In genomic region chr7:93945756-93946540, GRCh38 we compare ENCODE assay signal across 1 cellular context.
TF ChIP-seq lines count a peak whose summit lies in the region.

No MANE protein-coding gene starts in this region.

TF ChIP-seq in K562, 482 proteins besides CTCF, POLR2A, EP300 and RAD21 (continues in another document):
- TF ChIP-seq ZNF217 (CRISPR knock-in tag; IDR thresholded peaks at IDR 0.05) (no peak), DNMT1 (IDR thresholded peaks at IDR 0.05) (no peak), NRF1 (conservative IDR thresholded peaks at IDR 0.05 in 1 of 2, IDR thresholded peaks at IDR 0.05 in 1 of 2) (no peak), TCF7L2 (IDR thresholded peaks at IDR 0.05; ENCODE audit: low read depth, low read length) (no peak), GTF2A2 (tag; IDR thresholded peaks at IDR 0.05) (no peak), SMARCA4 (IDR thresholded peaks at IDR 0.05) (peak; percentile 45; the same call in 1 of the 2 replicates), ADNP (tag; IDR thresholded peaks at IDR 0.05) (no peak), E2F3 (CRISPR knock-in tag; IDR thresholded peaks at IDR 0.05) (no peak), NFE2 (IDR thresholded peaks at IDR 0.05; ENCODE audit: low read depth) (no peak), TOE1 (IDR thresholded peaks at IDR 0.05; ENCODE audit: borderline replicate concordance) (no peak), TOE1 (CRISPR knock-in tag; IDR thresholded peaks at IDR 0.05; ENCODE audit: borderline replicate concordance, low read depth) (no peak), PTRF (tag; IDR thresholded peaks at IDR 0.05) (no peak), ZBTB49 (CRISPR knock-in tag; IDR thresholded peaks at IDR 0.05; ENCODE audit: borderline replicate concordance) (no peak), TCFL5 (CRISPR knock-in tag; conservative IDR thresholded peaks at IDR 0.05) (no peak), SRF (CRISPR knock-in tag; IDR thresholded peaks at IDR 0.05) (peak in 1 of 2 experiments; percentile 52; a peak in 1 of 4 replicates), HDGF (IDR thresholded peaks at IDR 0.05) (no peak), FOXK1 (CRISPR knock-in tag; IDR thresholded peaks at IDR 0.05; ENCODE audit: borderline replicate concordance) (no peak), FOXA3 (CRISPR knock-in tag; conservative IDR thresholded peaks at IDR 0.05 in 1 of 2, IDR thresholded peaks at IDR 0.05 in 1 of 2) (no peak), EZH2 (IDR thresholded peaks at IDR 0.05; ENCODE audit: borderline replicate concordance, low read depth, low read length) (no peak), JUND (IDR thresholded peaks at IDR 0.05; ENCODE audit: borderline replicate concordance, low read depth, low read length) (no peak), JUND (tag; IDR thresholded peaks at IDR 0.05; ENCODE audit: borderline replicate concordance, low read depth, low read length) (no peak), SNIP1 (IDR thresholded peaks at IDR 0.05; ENCODE audit: low read depth) (no peak), KDM5B (IDR thresholded peaks at IDR 0.05; ENCODE audit: insufficient replicate concordance, low read depth, low read length) (no peak), POU5F1 (IDR thresholded peaks at IDR 0.05; ENCODE audit: borderline replicate concordance, low read depth, low read length, partially characterized antibody) (no peak), ZNF551 (CRISPR knock-in tag; IDR thresholded peaks at IDR 0.05) (no peak), IRF1 (CRISPR knock-in tag; IDR thresholded peaks at IDR 0.05; ENCODE audit: borderline replicate concordance) (no peak), SUPT5H (IDR thresholded peaks at IDR 0.05) (no peak), ZNF280A (IDR thresholded peaks at IDR 0.05; ENCODE audit: low read depth, partially characterized antibody) (no peak), SMAD4 (CRISPR knock-in tag; conservative IDR thresholded peaks at IDR 0.05) (peak; percentile 81), ELF4 (CRISPR knock-in tag; IDR thresholded peaks at IDR 0.05) (0 out of 2 replicates have a peak, but pooled peaks have one; percentile 18), ARID2 (IDR thresholded peaks at IDR 0.05) (no peak), RFX5 (IDR thresholded peaks at IDR 0.05; ENCODE audit: low read depth, low read length) (no peak), ZNF512 (tag; IDR thresholded peaks at IDR 0.05) (peak; percentile 70), CREM (IDR thresholded peaks at IDR 0.05; ENCODE audit: low read depth) (no peak), ZNF165 (CRISPR knock-in tag; IDR thresholded peaks at IDR 0.05; ENCODE audit: borderline replicate concordance) (no peak), HNRNPK (IDR thresholded peaks at IDR 0.05; ENCODE audit: low read depth, low read length, poor library complexity, severe bottlenecking) (no peak)
- TF ChIP-seq, protein P1, sequence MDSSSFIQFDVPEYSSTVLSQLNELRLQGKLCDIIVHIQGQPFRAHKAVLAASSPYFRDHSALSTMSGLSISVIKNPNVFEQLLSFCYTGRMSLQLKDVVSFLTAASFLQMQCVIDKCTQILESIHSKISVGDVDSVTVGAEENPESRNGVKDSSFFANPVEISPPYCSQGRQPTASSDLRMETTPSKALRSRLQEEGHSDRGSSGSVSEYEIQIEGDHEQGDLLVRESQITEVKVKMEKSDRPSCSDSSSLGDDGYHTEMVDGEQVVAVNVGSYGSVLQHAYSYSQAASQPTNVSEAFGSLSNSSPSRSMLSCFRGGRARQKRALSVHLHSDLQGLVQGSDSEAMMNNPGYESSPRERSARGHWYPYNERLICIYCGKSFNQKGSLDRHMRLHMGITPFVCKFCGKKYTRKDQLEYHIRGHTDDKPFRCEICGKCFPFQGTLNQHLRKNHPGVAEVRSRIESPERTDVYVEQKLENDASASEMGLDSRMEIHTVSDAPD (CRISPR knock-in tag; IDR thresholded peaks at IDR 0.05): no peak
- TF ChIP-seq, protein P2, sequence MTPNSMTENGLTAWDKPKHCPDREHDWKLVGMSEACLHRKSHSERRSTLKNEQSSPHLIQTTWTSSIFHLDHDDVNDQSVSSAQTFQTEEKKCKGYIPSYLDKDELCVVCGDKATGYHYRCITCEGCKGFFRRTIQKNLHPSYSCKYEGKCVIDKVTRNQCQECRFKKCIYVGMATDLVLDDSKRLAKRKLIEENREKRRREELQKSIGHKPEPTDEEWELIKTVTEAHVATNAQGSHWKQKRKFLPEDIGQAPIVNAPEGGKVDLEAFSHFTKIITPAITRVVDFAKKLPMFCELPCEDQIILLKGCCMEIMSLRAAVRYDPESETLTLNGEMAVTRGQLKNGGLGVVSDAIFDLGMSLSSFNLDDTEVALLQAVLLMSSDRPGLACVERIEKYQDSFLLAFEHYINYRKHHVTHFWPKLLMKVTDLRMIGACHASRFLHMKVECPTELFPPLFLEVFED (CRISPR knock-in tag; conservative IDR thresholded peaks at IDR 0.05): no peak
- TF ChIP-seq, protein P3, sequence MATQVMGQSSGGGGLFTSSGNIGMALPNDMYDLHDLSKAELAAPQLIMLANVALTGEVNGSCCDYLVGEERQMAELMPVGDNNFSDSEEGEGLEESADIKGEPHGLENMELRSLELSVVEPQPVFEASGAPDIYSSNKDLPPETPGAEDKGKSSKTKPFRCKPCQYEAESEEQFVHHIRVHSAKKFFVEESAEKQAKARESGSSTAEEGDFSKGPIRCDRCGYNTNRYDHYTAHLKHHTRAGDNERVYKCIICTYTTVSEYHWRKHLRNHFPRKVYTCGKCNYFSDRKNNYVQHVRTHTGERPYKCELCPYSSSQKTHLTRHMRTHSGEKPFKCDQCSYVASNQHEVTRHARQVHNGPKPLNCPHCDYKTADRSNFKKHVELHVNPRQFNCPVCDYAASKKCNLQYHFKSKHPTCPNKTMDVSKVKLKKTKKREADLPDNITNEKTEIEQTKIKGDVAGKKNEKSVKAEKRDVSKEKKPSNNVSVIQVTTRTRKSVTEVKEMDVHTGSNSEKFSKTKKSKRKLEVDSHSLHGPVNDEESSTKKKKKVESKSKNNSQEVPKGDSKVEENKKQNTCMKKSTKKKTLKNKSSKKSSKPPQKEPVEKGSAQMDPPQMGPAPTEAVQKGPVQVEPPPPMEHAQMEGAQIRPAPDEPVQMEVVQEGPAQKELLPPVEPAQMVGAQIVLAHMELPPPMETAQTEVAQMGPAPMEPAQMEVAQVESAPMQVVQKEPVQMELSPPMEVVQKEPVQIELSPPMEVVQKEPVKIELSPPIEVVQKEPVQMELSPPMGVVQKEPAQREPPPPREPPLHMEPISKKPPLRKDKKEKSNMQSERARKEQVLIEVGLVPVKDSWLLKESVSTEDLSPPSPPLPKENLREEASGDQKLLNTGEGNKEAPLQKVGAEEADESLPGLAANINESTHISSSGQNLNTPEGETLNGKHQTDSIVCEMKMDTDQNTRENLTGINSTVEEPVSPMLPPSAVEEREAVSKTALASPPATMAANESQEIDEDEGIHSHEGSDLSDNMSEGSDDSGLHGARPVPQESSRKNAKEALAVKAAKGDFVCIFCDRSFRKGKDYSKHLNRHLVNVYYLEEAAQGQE (CRISPR knock-in tag; IDR thresholded peaks at IDR 0.05; ENCODE audit: low read depth): no peak
- TF ChIP-seq, protein P4, sequence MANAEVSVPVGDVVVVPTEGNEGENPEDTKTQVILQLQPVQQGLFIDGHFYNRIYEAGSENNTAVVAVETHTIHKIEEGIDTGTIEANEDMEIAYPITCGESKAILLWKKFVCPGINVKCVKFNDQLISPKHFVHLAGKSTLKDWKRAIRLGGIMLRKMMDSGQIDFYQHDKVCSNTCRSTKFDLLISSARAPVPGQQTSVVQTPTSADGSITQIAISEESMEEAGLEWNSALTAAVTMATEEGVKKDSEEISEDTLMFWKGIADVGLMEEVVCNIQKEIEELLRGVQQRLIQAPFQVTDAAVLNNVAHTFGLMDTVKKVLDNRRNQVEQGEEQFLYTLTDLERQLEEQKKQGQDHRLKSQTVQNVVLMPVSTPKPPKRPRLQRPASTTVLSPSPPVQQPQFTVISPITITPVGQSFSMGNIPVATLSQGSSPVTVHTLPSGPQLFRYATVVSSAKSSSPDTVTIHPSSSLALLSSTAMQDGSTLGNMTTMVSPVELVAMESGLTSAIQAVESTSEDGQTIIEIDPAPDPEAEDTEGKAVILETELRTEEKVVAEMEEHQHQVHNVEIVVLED (CRISPR knock-in tag; IDR thresholded peaks at IDR 0.05): no peak
- TF ChIP-seq, protein P5, sequence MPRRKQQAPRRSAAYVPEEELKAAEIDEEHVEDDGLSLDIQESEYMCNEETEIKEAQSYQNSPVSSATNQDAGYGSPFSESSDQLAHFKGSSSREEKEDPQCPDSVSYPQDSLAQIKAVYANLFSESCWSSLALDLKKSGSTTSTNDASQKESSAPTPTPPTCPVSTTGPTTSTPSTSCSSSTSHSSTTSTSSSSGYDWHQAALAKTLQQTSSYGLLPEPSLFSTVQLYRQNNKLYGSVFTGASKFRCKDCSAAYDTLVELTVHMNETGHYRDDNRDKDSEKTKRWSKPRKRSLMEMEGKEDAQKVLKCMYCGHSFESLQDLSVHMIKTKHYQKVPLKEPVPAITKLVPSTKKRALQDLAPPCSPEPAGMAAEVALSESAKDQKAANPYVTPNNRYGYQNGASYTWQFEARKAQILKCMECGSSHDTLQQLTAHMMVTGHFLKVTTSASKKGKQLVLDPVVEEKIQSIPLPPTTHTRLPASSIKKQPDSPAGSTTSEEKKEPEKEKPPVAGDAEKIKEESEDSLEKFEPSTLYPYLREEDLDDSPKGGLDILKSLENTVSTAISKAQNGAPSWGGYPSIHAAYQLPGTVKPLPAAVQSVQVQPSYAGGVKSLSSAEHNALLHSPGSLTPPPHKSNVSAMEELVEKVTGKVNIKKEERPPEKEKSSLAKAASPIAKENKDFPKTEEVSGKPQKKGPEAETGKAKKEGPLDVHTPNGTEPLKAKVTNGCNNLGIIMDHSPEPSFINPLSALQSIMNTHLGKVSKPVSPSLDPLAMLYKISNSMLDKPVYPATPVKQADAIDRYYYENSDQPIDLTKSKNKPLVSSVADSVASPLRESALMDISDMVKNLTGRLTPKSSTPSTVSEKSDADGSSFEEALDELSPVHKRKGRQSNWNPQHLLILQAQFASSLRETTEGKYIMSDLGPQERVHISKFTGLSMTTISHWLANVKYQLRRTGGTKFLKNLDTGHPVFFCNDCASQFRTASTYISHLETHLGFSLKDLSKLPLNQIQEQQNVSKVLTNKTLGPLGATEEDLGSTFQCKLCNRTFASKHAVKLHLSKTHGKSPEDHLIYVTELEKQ (CRISPR knock-in tag; IDR thresholded peaks at IDR 0.05): no peak
- TF ChIP-seq, protein P6, sequence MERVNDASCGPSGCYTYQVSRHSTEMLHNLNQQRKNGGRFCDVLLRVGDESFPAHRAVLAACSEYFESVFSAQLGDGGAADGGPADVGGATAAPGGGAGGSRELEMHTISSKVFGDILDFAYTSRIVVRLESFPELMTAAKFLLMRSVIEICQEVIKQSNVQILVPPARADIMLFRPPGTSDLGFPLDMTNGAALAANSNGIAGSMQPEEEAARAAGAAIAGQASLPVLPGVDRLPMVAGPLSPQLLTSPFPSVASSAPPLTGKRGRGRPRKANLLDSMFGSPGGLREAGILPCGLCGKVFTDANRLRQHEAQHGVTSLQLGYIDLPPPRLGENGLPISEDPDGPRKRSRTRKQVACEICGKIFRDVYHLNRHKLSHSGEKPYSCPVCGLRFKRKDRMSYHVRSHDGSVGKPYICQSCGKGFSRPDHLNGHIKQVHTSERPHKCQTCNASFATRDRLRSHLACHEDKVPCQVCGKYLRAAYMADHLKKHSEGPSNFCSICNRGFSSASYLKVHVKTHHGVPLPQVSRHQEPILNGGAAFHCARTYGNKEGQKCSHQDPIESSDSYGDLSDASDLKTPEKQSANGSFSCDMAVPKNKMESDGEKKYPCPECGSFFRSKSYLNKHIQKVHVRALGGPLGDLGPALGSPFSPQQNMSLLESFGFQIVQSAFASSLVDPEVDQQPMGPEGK (CRISPR knock-in tag; IDR thresholded peaks at IDR 0.05; ENCODE audit: borderline replicate concordance): no peak
